Comparison of ENCODE assay signal across 1 cellular context in genomic region chr19:17334414-17335409, GRCh38.
TF ChIP-seq lines count a peak whose summit lies in the region.

ANO8 (minus strand) TSS chr19:17334855; CDS start chr19:17334670, 185 bp downstream.

TF ChIP-seq in HepG2, 621 proteins besides CTCF, POLR2A, EP300 and RAD21 (continued from another document and continues in another):
- no peak for TF ChIP-seq TERF1 (CRISPR knock-in tag; IDR thresholded peaks at IDR 0.05)
- TF ChIP-seq STAG1 (CRISPR knock-in tag; IDR thresholded peaks at IDR 0.05) = no peak
- TF ChIP-seq MZF1 (CRISPR knock-in tag; IDR thresholded peaks at IDR 0.05; ENCODE audit: borderline replicate concordance) = no peak
- no peak for TF ChIP-seq CBX2 (IDR thresholded peaks at IDR 0.05; ENCODE audit: low read depth, low read length)
- TF ChIP-seq CBX2 (CRISPR knock-in tag; IDR thresholded peaks at IDR 0.05; ENCODE audit: low read depth) = no peak
- TF ChIP-seq ZNF615 (CRISPR knock-in tag; IDR thresholded peaks at IDR 0.05; ENCODE audit: borderline replicate concordance) = no peak
- no peak for TF ChIP-seq MBD4 (IDR thresholded peaks at IDR 0.05; ENCODE audit: borderline replicate concordance, low read length)
- peak; percentile 27; the same call in 1 of the 2 replicates for TF ChIP-seq MEIS1 (CRISPR knock-in tag; IDR thresholded peaks at IDR 0.05; ENCODE audit: borderline replicate concordance)
- TF ChIP-seq REL (CRISPR knock-in tag; conservative IDR thresholded peaks at IDR 0.05) = no peak
- peak; percentile 81; the same call in 1 of the 2 replicates for TF ChIP-seq MYC (CRISPR knock-in tag; IDR thresholded peaks at IDR 0.05; ENCODE audit: borderline replicate concordance)
- no peak for TF ChIP-seq PHF5A (CRISPR knock-in tag; IDR thresholded peaks at IDR 0.05; ENCODE audit: low read depth, unreplicated experiment)
- TF ChIP-seq HNRNPH1 (optimal IDR thresholded peaks at IDR 0.05; ENCODE audit: low read depth, low read length) = no peak
- TF ChIP-seq HOMEZ (CRISPR knock-in tag; IDR thresholded peaks at IDR 0.05; ENCODE audit: low read depth) = no peak
- TF ChIP-seq ZBTB21 (CRISPR knock-in tag; IDR thresholded peaks at IDR 0.05) = no peak
- no peak for TF ChIP-seq RARG (CRISPR knock-in tag; IDR thresholded peaks at IDR 0.05; ENCODE audit: low read depth)
- TF ChIP-seq HCFC1 (IDR thresholded peaks at IDR 0.05; ENCODE audit: low read depth, low read length) = no peak
- peak; percentile 40; the same call in 1 of the 2 replicates for TF ChIP-seq NFYC (CRISPR knock-in tag; IDR thresholded peaks at IDR 0.05)
- TF ChIP-seq HDAC6 (IDR thresholded peaks at IDR 0.05; ENCODE audit: low read depth, low read length) = no peak
- TF ChIP-seq FOSL1 (CRISPR knock-in tag; IDR thresholded peaks at IDR 0.05; ENCODE audit: borderline replicate concordance) = no peak
- TF ChIP-seq ZZZ3 (CRISPR knock-in tag; IDR thresholded peaks at IDR 0.05; ENCODE audit: borderline replicate concordance) = no peak
- no peak for TF ChIP-seq YEATS2 (CRISPR knock-in tag; IDR thresholded peaks at IDR 0.05; ENCODE audit: borderline replicate concordance)
- no peak for TF ChIP-seq DDIT3 (CRISPR knock-in tag; IDR thresholded peaks at IDR 0.05)
- TF ChIP-seq ZBTB34 (CRISPR knock-in tag; IDR thresholded peaks at IDR 0.05) = peak; percentile 53; the same call in 1 of the 2 replicates
- TF ChIP-seq ATRX (CRISPR knock-in tag; IDR thresholded peaks at IDR 0.05; ENCODE audit: borderline replicate concordance) = no peak
- TF ChIP-seq ADNP (CRISPR knock-in tag; IDR thresholded peaks at IDR 0.05) = no peak
- TF ChIP-seq NCOA2 (CRISPR knock-in tag; IDR thresholded peaks at IDR 0.05) = no peak
- no peak for TF ChIP-seq ZNF460 (CRISPR knock-in tag; IDR thresholded peaks at IDR 0.05; ENCODE audit: borderline replicate concordance)
- TF ChIP-seq IKZF1 (IDR thresholded peaks at IDR 0.05) = no peak
- TF ChIP-seq GMEB1 (CRISPR knock-in tag; IDR thresholded peaks at IDR 0.05; ENCODE audit: borderline replicate concordance) = peak; percentile 29; the same call in 1 of the 2 replicates
- no peak for TF ChIP-seq ZNF276 (CRISPR knock-in tag; IDR thresholded peaks at IDR 0.05; ENCODE audit: low read depth)
- peak; percentile 82 for TF ChIP-seq ASH2L (IDR thresholded peaks at IDR 0.05; ENCODE audit: insufficient read length, low read depth, low read length)
- peak; percentile 46; the same call in 1 of the 2 replicates for TF ChIP-seq RXRA (CRISPR knock-in tag; IDR thresholded peaks at IDR 0.05)
- TF ChIP-seq NPAS2 (CRISPR knock-in tag; IDR thresholded peaks at IDR 0.05; ENCODE audit: borderline replicate concordance) = no peak
- TF ChIP-seq ZNF333 (CRISPR knock-in tag; IDR thresholded peaks at IDR 0.05; ENCODE audit: borderline replicate concordance) = peak; percentile 31; the same call in 1 of the 2 replicates
- no peak for TF ChIP-seq ATAD3A (CRISPR knock-in tag; IDR thresholded peaks at IDR 0.05)
- TF ChIP-seq ZBTB7A (CRISPR knock-in tag; IDR thresholded peaks at IDR 0.05) = peak; percentile 60; the same call in 1 of the 2 replicates
- TF ChIP-seq SP140L (CRISPR knock-in tag; IDR thresholded peaks at IDR 0.05; ENCODE audit: borderline replicate concordance) = no peak
- TF ChIP-seq TAF1 (CRISPR knock-in tag; IDR thresholded peaks at IDR 0.05) = no peak
- no peak for TF ChIP-seq CENPT (CRISPR knock-in tag; IDR thresholded peaks at IDR 0.05; ENCODE audit: low read depth)
- no peak for TF ChIP-seq ZNF558 (CRISPR knock-in tag; IDR thresholded peaks at IDR 0.05; ENCODE audit: borderline replicate concordance)
- TF ChIP-seq ZNF724P (CRISPR knock-in tag; IDR thresholded peaks at IDR 0.05; ENCODE audit: borderline replicate concordance) = 0 out of 2 replicates have a peak, but pooled peaks have one; percentile 4
- peak; percentile 47; the same call in 1 of the 2 replicates for TF ChIP-seq ZBTB39 (CRISPR knock-in tag; IDR thresholded peaks at IDR 0.05)
- no peak for TF ChIP-seq ZNF138 (CRISPR knock-in tag; IDR thresholded peaks at IDR 0.05; ENCODE audit: low read depth)
- peak; percentile 69 for TF ChIP-seq NR2C2 (CRISPR knock-in tag; IDR thresholded peaks at IDR 0.05; ENCODE audit: borderline replicate concordance)
- peak; percentile 67; the same call in 1 of the 2 replicates for TF ChIP-seq KAT7 (CRISPR knock-in tag; IDR thresholded peaks at IDR 0.05; ENCODE audit: borderline replicate concordance)
- no peak for TF ChIP-seq ZNF878 (CRISPR knock-in tag; IDR thresholded peaks at IDR 0.05)
- no peak for TF ChIP-seq ZMAT5 (CRISPR knock-in tag; IDR thresholded peaks at IDR 0.05; ENCODE audit: borderline replicate concordance, low read depth)
- TF ChIP-seq MNT (IDR thresholded peaks at IDR 0.05) = no peak
- no peak for TF ChIP-seq HMGA1 (CRISPR knock-in tag; conservative IDR thresholded peaks at IDR 0.05)
- 0 out of 2 replicates have a peak, but pooled peaks have one; percentile 21 for TF ChIP-seq THAP7 (CRISPR knock-in tag; IDR thresholded peaks at IDR 0.05)
- TF ChIP-seq ZFP36L1 (CRISPR knock-in tag; IDR thresholded peaks at IDR 0.05) = no peak
- no peak for TF ChIP-seq JARID2 (CRISPR knock-in tag; IDR thresholded peaks at IDR 0.05; ENCODE audit: insufficient replicate concordance)
- TF ChIP-seq ZNF224 (CRISPR knock-in tag; IDR thresholded peaks at IDR 0.05) = no peak
- no peak for TF ChIP-seq RORA (CRISPR knock-in tag; IDR thresholded peaks at IDR 0.05)
- TF ChIP-seq ZNF740 (CRISPR knock-in tag; IDR thresholded peaks at IDR 0.05) = 0 out of 2 replicates have a peak, but pooled peaks have one; percentile 20
- no peak for TF ChIP-seq NFRKB (IDR thresholded peaks at IDR 0.05)
- TF ChIP-seq ATF5 (CRISPR knock-in tag; IDR thresholded peaks at IDR 0.05; ENCODE audit: low read depth) = no peak
- TF ChIP-seq SRSF1 (optimal IDR thresholded peaks at IDR 0.05; ENCODE audit: low read depth, low read length) = peak; percentile 68
- peak; percentile 60; the same call in 1 of the 2 replicates for TF ChIP-seq ZMAT3 (CRISPR knock-in tag; conservative IDR thresholded peaks at IDR 0.05)
- TF ChIP-seq ZNF589 (CRISPR knock-in tag; conservative IDR thresholded peaks at IDR 0.05) = no peak
- no peak for TF ChIP-seq ISL2 (CRISPR knock-in tag; IDR thresholded peaks at IDR 0.05)
